In the genomic region with DNA sequence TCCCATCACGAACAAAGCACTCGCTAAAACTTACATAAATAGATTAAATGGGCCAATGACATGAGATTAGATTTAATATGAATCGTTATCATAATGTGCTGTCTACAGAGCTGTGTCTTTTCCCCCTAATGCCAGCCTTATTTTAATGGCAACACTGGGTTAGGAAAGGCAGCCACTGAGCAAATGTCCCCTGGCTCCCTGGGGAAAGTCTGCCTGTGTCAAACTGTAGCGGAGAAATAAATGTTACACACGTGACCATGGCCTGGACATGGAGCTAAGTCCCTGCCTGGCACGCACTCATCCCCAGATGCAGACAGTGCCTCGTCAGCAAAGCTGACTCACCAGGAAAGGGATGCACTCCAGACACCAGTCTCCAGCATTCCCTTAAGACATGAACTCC, we compare ENCODE assay signal across 12 cellular contexts.
DNase-seq lines count a peak whose midpoint lies in the region; ATAC-seq, FAIRE-seq and TF ChIP-seq lines count a peak whose summit lies in the region.
"Had no signal": no experiment of that assay in that cellular context is flagged by ENCODE, and none has a peak within 500 bp of the region (broad histone marks: within the 10 kb centered on the region; RNA-seq: fewer than 3 reads in every experiment).

No MANE protein-coding gene starts in this region.

- ATAC-seq in HG02798 (IDR thresholded peaks at IDR 0.05; ENCODE audit: poor library complexity, unreplicated experiment) (no peak), GM19455 (IDR thresholded peaks at IDR 0.05; ENCODE audit: unreplicated experiment) (no peak), GM19351 (IDR thresholded peaks at IDR 0.05; ENCODE audit: unreplicated experiment) (no peak)

- H3K27me3 ChIP-seq in PC-9 (ENCODE audit: insufficient read depth, low read depth), result peaks cover 88% of the 10 kb centered on the region

- no peaks in the 10 kb centered on the region for H3K4me1 ChIP-seq in PC-9 (replicated peaks; ENCODE audit: insufficient read depth)

- intact Hi-C loops in posterior cingulate gyrus (cut with DNase I) (loop anchor here (5.0 kb wide), 1 partner anchor 108 kb away; no protein-coding TSS in a partner anchor), PC-9 (cut with micrococcal nuclease; ENCODE audit: unreplicated experiment) (no loop called here)

- DNase-seq in GM04504 (ENCODE audit: low read depth) (peak; percentile 41), RCC 7860 (ENCODE audit: low spot score) (peak; percentile 7), fibroblast of pulmonary artery (ENCODE audit: low read depth) (peak; percentile 7), posterior cingulate gyrus (peak in 7 of 10 donors; percentile 39 to 93 (median 53)), PC-9 (no peak)
- DNase-seq: Kasumi-1; NK-92 treated with Interleukin-12 subunit alpha and Interleukin-12 subunit beta, amount 100 ng/mL, for 24 hours; T-helper 9 cell had no signal

- no peaks in the 10 kb centered on the region for H3K9me2 ChIP-seq in PC-9 (ENCODE audit: insufficient read depth)

- H3K4me3 ChIP-seq in fibroblast of pulmonary artery (replicated peaks; ENCODE audit: low read depth, low read length) (no peak overlapping the region), PC-9 (no peak overlapping the region)

- H3K27ac ChIP-seq in PC-9, result no peak overlapping the region

- no peaks in the 10 kb centered on the region for H4K20me1 ChIP-seq in PC-9 (ENCODE audit: insufficient read depth)

- H2AFZ ChIP-seq in PC-9, result no peak overlapping the region

- no peak overlapping the region for H3K4me2 ChIP-seq in PC-9

- TF ChIP-seq CTCF in fibroblast of pulmonary artery (IDR thresholded peaks at IDR 0.05; ENCODE audit: low read length, missing control alignments) (no peak), PC-9 (conservative IDR thresholded peaks at IDR 0.05) (no peak)

- CTCF ChIA-PET in PC-9 (lab: Charles Lee), result no interaction called here

- FAIRE-seq in RCC 7860 (lab: Jason Lieb, UNC), result no peak
- FAIRE-seq: G401.6 had no signal

- H3F3A ChIP-seq in PC-9 (ENCODE audit: insufficient read depth, low read depth), result no peaks in the 10 kb centered on the region

- H3K79me2 ChIP-seq in PC-9 (ENCODE audit: low read depth), result no peaks in the 10 kb centered on the region

- no TSS peak for BruUV-seq in PC-9 (replicated peaks; lab: Mats Ljungman, UMichigan)

- no peaks in the 10 kb centered on the region for H3K9me3 ChIP-seq in PC-9 (ENCODE audit: insufficient read depth, low read depth)

- POLR2A ChIA-PET in PC-9 (lab: Charles Lee; ENCODE audit: unreplicated experiment), result no interaction called here

- H3K36me3 ChIP-seq in PC-9 (ENCODE audit: low read depth), result no peaks in the 10 kb centered on the region

Comparison
In these comparisons a context has a peak if more than half of its experiments do, and no peak if none do; other contexts are left out.
1. DNase-seq: peak in GM04504 (single experiment), RCC 7860 (single experiment), fibroblast of pulmonary artery (single experiment) and posterior cingulate gyrus (7 of 10); none in PC-9 (0 of 2).